ENCODE assay signal across 8 cellular contexts in genomic region chr15:34318277-34319079, GRCh38. TPM values are rescaled to one million over a fixed set of nuclear protein-coding genes. Genes with fewer than 3 reads are reported as not detected.
DNase-seq lines count a peak whose midpoint lies in the region; ATAC-seq and TF ChIP-seq lines count a peak whose summit lies in the region.

No MANE protein-coding gene starts in this region.

- H3K9me3 ChIP-seq in stomach smooth muscle (ENCODE audit: control insufficient read depth in 2 of 2, low read length in 2 of 2): no peaks in the 10 kb centered on the region

- peak overlapping the region; percentile 76 to 77 for H3K4me3 ChIP-seq in stomach smooth muscle (ENCODE audit: low read length in 2 of 2)

- DNase-seq in D341Med (ENCODE audit: low spot score): peak; percentile 81
- peak; percentile 18 to 77 for DNase-seq in dermis microvascular lymphatic vessel endothelial cell (ENCODE audit: low read depth in 2 of 2)
- peak; percentile 74 for DNase-seq in left lobe of liver (ENCODE audit: low spot score)
- DNase-seq in T1000 (lab: John Stamatoyannopoulos, UW): no peak

- H3K9ac ChIP-seq in stomach smooth muscle (ENCODE audit: low read length in 2 of 2): peak overlapping the region; percentile 64 to 66

- no peak overlapping the region for H3K27ac ChIP-seq in stomach smooth muscle (ENCODE audit: low read length)

- H3K4me1 ChIP-seq in stomach smooth muscle (ENCODE audit: control insufficient read depth, insufficient read depth, low read length): no peaks in the 10 kb centered on the region

- ATAC-seq in GM19351 (IDR thresholded peaks at IDR 0.05; ENCODE audit: unreplicated experiment): peak; percentile 75
- ATAC-seq in HG03571 (IDR thresholded peaks at IDR 0.05; ENCODE audit: unreplicated experiment): peak; percentile 52
- peak; percentile 98 for ATAC-seq in left lobe of liver

- H3K27me3 ChIP-seq in stomach smooth muscle (ENCODE audit: control insufficient read depth in 1 of 2, insufficient read depth in 2 of 2, low read length in 2 of 2): no peaks in the 10 kb centered on the region

- H3K36me3 ChIP-seq in stomach smooth muscle (ENCODE audit: control insufficient read depth in 2 of 2, insufficient read depth in 2 of 2, low read length in 2 of 2): no peaks in the 10 kb centered on the region

TF ChIP-seq in PFSK-1, 5 proteins besides CTCF, POLR2A, EP300 and RAD21:
- TF ChIP-seq TAF1 (IDR thresholded peaks at IDR 0.05; ENCODE audit: borderline replicate concordance, insufficient read depth, low read length) (no peak), POLR2AphosphoS5 (IDR thresholded peaks at IDR 0.05; ENCODE audit: low read depth, low read length) (0 out of 2 replicates have a peak, but pooled peaks have one; percentile 35), SIN3A (IDR thresholded peaks at IDR 0.05; ENCODE audit: borderline replicate concordance, insufficient read depth, low read length) (0 out of 2 replicates have a peak, but pooled peaks have one; percentile 52)

RNA-seq across cellular contexts. Expression of gene SLC12A6, which starts 19.1 kb away (rescaled TPM):
- polyA plus RNA-seq in PFSK-1 (2012; ENCODE audit: insufficient read length, low read depth): 1.6 TPM
- 22.2 and 27.9 TPM in 2 replicates for total RNA-seq in dermis microvascular lymphatic vessel endothelial cell
- total RNA-seq in left lobe of liver: 7.0 TPM

RNA-seq across cellular contexts. Expression of gene NOP10, which starts 24.5 kb away (rescaled TPM):
- polyA plus RNA-seq in PFSK-1 (2012; ENCODE audit: insufficient read length, low read depth): 212 TPM
- 162 and 212 TPM in 2 replicates for total RNA-seq in dermis microvascular lymphatic vessel endothelial cell
- total RNA-seq in left lobe of liver: 56.4 TPM

RNA-seq across cellular contexts. Expression of gene NUTM1, which starts 24.6 kb away (rescaled TPM):
- not detected for polyA plus RNA-seq in PFSK-1 (2012; ENCODE audit: insufficient read length, low read depth)
- total RNA-seq in dermis microvascular lymphatic vessel endothelial cell: not detected in 2 replicates
- total RNA-seq in left lobe of liver: not detected

RNA-seq across cellular contexts. Expression of gene LPCAT4, which starts 48.5 kb away (rescaled TPM):
- polyA plus RNA-seq in PFSK-1 (2012; ENCODE audit: insufficient read length, low read depth): 70.4 TPM
- total RNA-seq in dermis microvascular lymphatic vessel endothelial cell: 2.3 and 3.3 TPM in 2 replicates
- total RNA-seq in left lobe of liver: 4.0 TPM
